In genomic region chr4:169079942-169080827, GRCh38 we compare ENCODE assay signal across 1 cellular context.
TF ChIP-seq lines count a peak whose summit lies in the region.

No MANE protein-coding gene starts in this region.

TF ChIP-seq in HepG2, 621 proteins besides CTCF, POLR2A, EP300 and RAD21 (continued from another document):
- TF ChIP-seq, protein P1, sequence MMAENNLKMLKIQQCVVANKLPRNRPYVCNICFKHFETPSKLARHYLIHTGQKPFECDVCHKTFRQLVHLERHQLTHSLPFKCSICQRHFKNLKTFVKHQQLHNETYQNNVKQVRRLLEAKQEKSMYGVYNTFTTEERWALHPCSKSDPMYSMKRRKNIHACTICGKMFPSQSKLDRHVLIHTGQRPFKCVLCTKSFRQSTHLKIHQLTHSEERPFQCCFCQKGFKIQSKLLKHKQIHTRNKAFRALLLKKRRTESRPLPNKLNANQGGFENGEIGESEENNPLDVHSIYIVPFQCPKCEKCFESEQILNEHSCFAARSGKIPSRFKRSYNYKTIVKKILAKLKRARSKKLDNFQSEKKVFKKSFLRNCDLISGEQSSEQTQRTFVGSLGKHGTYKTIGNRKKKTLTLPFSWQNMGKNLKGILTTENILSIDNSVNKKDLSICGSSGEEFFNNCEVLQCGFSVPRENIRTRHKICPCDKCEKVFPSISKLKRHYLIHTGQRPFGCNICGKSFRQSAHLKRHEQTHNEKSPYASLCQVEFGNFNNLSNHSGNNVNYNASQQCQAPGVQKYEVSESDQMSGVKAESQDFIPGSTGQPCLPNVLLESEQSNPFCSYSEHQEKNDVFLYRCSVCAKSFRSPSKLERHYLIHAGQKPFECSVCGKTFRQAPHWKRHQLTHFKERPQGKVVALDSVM (CRISPR knock-in tag; IDR thresholded peaks at IDR 0.05): no peak
- no peak for TF ChIP-seq NONO (IDR thresholded peaks at IDR 0.05)
- 0 out of 2 replicates have a peak, but pooled peaks have one; percentile 43 for TF ChIP-seq NONO (CRISPR knock-in tag; conservative IDR thresholded peaks at IDR 0.05)
- TF ChIP-seq DNMT3B (CRISPR knock-in tag; conservative IDR thresholded peaks at IDR 0.05): peak; percentile 35; the same call in 1 of the 2 replicates
- no peak for TF ChIP-seq ESRRA (CRISPR knock-in tag; IDR thresholded peaks at IDR 0.05; ENCODE audit: low read depth)
- TF ChIP-seq KDM6A (CRISPR knock-in tag; IDR thresholded peaks at IDR 0.05; ENCODE audit: low read depth): no peak
- TF ChIP-seq ZNF484 (CRISPR knock-in tag; IDR thresholded peaks at IDR 0.05; ENCODE audit: borderline replicate concordance, low read depth): no peak
- TF ChIP-seq SMAD1 (CRISPR knock-in tag; IDR thresholded peaks at IDR 0.05; ENCODE audit: borderline replicate concordance, low read depth): peak; percentile 62; the same call in 1 of the 2 replicates
- TF ChIP-seq, protein P2, sequence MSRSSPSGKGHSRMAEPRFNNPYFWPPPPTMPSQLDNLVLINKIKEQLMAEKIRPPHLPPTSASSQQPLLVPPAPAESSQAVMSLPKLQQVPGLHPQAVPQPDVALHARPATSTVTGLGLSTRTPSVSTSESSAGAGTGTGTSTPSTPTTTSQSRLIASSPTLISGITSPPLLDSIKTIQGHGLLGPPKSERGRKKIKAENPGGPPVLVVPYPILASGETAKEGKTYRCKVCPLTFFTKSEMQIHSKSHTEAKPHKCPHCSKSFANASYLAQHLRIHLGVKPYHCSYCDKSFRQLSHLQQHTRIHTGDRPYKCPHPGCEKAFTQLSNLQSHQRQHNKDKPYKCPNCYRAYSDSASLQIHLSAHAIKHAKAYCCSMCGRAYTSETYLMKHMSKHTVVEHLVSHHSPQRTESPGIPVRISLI (CRISPR knock-in tag; IDR thresholded peaks at IDR 0.05; ENCODE audit: borderline replicate concordance): no peak
- 0 out of 2 replicates have a peak, but pooled peaks have one; percentile 35 for TF ChIP-seq ZNF33B (CRISPR knock-in tag; IDR thresholded peaks at IDR 0.05)
- TF ChIP-seq NCOA2 (CRISPR knock-in tag; IDR thresholded peaks at IDR 0.05): peak; percentile 53; the same call in 1 of the 2 replicates
- peak; percentile 53; the same call in 1 of the 2 replicates for TF ChIP-seq FOXA3 (CRISPR knock-in tag; IDR thresholded peaks at IDR 0.05)
- 0 out of 2 replicates have a peak, but pooled peaks have one; percentile 45 for TF ChIP-seq HOXA3 (CRISPR knock-in tag; IDR thresholded peaks at IDR 0.05)
- TF ChIP-seq ZNF512 (CRISPR knock-in tag; IDR thresholded peaks at IDR 0.05): 0 out of 2 replicates have a peak, but pooled peaks have one; percentile 46
- TF ChIP-seq, protein P3, sequence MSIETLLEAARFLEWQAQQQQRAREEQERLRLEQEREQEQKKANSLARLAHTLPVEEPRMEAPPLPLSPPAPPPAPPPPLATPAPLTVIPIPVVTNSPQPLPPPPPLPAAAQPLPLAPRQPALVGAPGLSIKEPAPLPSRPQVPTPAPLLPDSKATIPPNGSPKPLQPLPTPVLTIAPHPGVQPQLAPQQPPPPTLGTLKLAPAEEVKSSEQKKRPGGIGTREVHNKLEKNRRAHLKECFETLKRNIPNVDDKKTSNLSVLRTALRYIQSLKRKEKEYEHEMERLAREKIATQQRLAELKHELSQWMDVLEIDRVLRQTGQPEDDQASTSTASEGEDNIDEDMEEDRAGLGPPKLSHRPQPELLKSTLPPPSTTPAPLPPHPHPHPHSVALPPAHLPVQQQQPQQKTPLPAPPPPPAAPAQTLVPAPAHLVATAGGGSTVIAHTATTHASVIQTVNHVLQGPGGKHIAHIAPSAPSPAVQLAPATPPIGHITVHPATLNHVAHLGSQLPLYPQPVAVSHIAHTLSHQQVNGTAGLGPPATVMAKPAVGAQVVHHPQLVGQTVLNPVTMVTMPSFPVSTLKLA (IDR thresholded peaks at IDR 0.05): no peak
- TF ChIP-seq ZSCAN21 (CRISPR knock-in tag; IDR thresholded peaks at IDR 0.05; ENCODE audit: borderline replicate concordance): peak; percentile 55; the same call in 1 of the 2 replicates
- TF ChIP-seq, protein P4, sequence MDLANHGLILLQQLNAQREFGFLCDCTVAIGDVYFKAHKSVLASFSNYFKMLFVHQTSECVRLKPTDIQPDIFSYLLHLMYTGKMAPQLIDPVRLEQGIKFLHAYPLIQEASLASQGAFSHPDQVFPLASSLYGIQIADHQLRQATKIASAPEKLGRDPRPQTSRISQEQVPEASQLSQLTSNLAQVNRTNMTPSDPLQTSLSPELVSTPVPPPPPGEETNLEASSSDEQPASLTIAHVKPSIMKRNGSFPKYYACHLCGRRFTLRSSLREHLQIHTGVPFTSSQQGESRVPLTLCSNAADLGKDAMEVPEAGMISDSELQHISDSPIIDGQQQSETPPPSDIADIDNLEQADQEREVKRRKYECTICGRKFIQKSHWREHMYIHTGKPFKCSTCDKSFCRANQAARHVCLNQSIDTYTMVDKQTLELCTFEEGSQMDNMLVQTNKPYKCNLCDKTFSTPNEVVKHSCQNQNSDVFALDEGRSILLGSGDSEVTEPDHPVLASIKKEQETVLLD (CRISPR knock-in tag; IDR thresholded peaks at IDR 0.05; ENCODE audit: low read depth): no peak
- TF ChIP-seq CC2D1A (CRISPR knock-in tag; IDR thresholded peaks at IDR 0.05): no peak
- 0 out of 2 replicates have a peak, but pooled peaks have one; percentile 43 for TF ChIP-seq ZSCAN9 (CRISPR knock-in tag; IDR thresholded peaks at IDR 0.05; ENCODE audit: borderline replicate concordance)
- peak; percentile 87 for TF ChIP-seq PRDM15 (CRISPR knock-in tag; IDR thresholded peaks at IDR 0.05)
- peak; percentile 90 for TF ChIP-seq ZNF687 (CRISPR knock-in tag; IDR thresholded peaks at IDR 0.05)
- TF ChIP-seq, protein P5, sequence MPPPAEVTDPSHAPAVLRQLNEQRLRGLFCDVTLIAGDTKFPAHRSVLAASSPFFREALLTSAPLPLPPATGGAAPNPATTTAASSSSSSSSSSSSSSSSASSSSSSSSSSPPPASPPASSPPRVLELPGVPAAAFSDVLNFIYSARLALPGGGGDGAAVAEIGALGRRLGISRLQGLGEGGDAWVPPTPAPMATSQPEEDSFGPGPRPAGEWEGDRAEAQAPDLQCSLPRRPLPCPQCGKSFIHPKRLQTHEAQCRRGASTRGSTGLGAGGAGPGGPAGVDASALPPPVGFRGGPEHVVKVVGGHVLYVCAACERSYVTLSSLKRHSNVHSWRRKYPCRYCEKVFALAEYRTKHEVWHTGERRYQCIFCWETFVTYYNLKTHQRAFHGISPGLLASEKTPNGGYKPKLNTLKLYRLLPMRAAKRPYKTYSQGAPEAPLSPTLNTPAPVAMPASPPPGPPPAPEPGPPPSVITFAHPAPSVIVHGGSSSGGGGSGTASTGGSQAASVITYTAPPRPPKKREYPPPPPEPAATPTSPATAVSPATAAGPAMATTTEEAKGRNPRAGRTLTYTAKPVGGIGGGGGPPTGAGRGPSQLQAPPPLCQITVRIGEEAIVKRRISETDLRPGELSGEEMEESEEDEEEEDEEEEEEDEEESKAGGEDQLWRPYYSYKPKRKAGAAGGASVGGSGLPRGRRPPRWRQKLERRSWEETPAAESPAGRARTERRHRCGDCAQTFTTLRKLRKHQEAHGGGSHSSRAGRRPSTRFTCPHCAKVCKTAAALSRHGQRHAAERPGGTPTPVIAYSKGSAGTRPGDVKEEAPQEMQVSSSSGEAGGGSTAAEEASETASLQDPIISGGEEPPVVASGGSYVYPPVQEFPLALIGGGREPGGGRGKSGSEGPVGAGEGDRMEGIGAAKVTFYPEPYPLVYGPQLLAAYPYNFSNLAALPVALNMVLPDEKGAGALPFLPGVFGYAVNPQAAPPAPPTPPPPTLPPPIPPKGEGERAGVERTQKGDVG (CRISPR knock-in tag; IDR thresholded peaks at IDR 0.05; ENCODE audit: borderline replicate concordance): 0 out of 2 replicates have a peak, but pooled peaks have one; percentile 59
